Comparison of ENCODE assay signal across 19 cellular contexts in genomic region chr15:68268405-68268804, GRCh38.
"Had no signal": no experiment of that assay in that cellular context is flagged by ENCODE, and none has a peak within 500 bp of the region (broad histone marks: within the 10 kb centered on the region; RNA-seq: fewer than 3 reads in every experiment).

No MANE protein-coding gene starts in this region.

- H3K36me3 ChIP-seq: gastroesophageal sphincter, heart right ventricle, pancreas, sigmoid colon, stomach, thoracic aorta had no signal

- H3K4me1 Mint-ChIP-seq: naive B cell had no signal

- H3K27ac ChIP-seq: gastroesophageal sphincter, heart right ventricle, pancreas, sigmoid colon, stomach, thoracic aorta had no signal

- H3K9me3 Mint-ChIP-seq: activated CD4-positive, alpha-beta T cell treated with anti-CD3 and anti-CD28 coated beads, Interleukin-2, amount 10 ng/mL, durations not matched to agents 24 days and 14 days; activated naive CD4-positive, alpha-beta T cell treated with anti-CD3 and anti-CD28 coated beads, Interleukin-2, amount 50 U/mL, for 72 hours; naive B cell; T-helper 2 cell treated with Interferon-gamma antibody and Interleukin-4, amounts not matched to agents 5 μg/mL and 100 μg/mL, for 36 hours had no signal

- H3K4me3 ChIP-seq: gastroesophageal sphincter, heart right ventricle, pancreas, sigmoid colon, stomach, thoracic aorta had no signal

- ATAC-seq: activated CD8-positive, alpha-beta T cell treated with anti-CD3 and anti-CD28 coated beads, Interleukin-2, amount 10 ng/mL, durations not matched to agents 7 days and 5 days; activated naive CD4-positive, alpha-beta T cell treated with anti-CD3 and anti-CD28 coated beads, Interleukin-2, amount 50 U/mL, for 72 hours; gastroesophageal sphincter; heart right ventricle; pancreas had no signal

- H3K36me3 Mint-ChIP-seq: activated naive CD4-positive, alpha-beta T cell treated with anti-CD3 and anti-CD28 coated beads, Interleukin-2, amount 50 U/mL, for 72 hours; naive B cell had no signal

- H3K27ac Mint-ChIP-seq: activated CD4-positive, alpha-beta T cell treated with anti-CD3 and anti-CD28 coated beads, Interleukin-2, amount 10 ng/mL, durations not matched to agents 24 days and 14 days; activated CD8-positive, alpha-beta T cell treated with anti-CD3 and anti-CD28 coated beads, Interleukin-2, amount 10 ng/mL, durations not matched to agents 7 days and 5 days; activated naive CD4-positive, alpha-beta T cell treated with anti-CD3 and anti-CD28 coated beads, Interleukin-2, amount 50 U/mL, for 72 hours; naive B cell; T-helper 2 cell treated with Interferon-gamma antibody and Interleukin-4, amounts not matched to agents 5 μg/mL and 100 μg/mL, for 36 hours had no signal

- H3K27me3 ChIP-seq: gastroesophageal sphincter, pancreas, sigmoid colon had no signal

- H3K4me3 Mint-ChIP-seq: activated CD4-positive, alpha-beta T cell treated with anti-CD3 and anti-CD28 coated beads, Interleukin-2, amount 10 ng/mL, durations not matched to agents 24 days and 14 days; activated CD8-positive, alpha-beta T cell treated with anti-CD3 and anti-CD28 coated beads, Interleukin-2, amount 10 ng/mL, durations not matched to agents 7 days and 5 days; T-helper 2 cell treated with Interferon-gamma antibody and Interleukin-4, amounts not matched to agents 5 μg/mL and 100 μg/mL, for 36 hours had no signal

- DNase-seq: activated CD4-positive, alpha-beta T cell treated with anti-CD3 and anti-CD28 coated beads, Interleukin-2, amount 10 ng/mL, durations not matched to agents 24 days and 14 days; activated CD4-positive, CD25-positive, alpha-beta regulatory T cell; activated CD8-positive, alpha-beta memory T cell treated with anti-CD3 and anti-CD28 coated beads, Interleukin-2, amount 50 U/mL, for 4 hours; activated CD8-positive, alpha-beta T cell treated with anti-CD3 and anti-CD28 coated beads, Interleukin-2, amount 10 ng/mL, durations not matched to agents 7 days and 5 days; activated gamma-delta T cell; activated T-cell treated with anti-CD3 and anti-CD28 coated beads, Interleukin-2, amount 50 U/mL, for 48 hours; central memory CD4-positive, alpha-beta T cell; cortex of kidney; effector CD4-positive, alpha-beta T cell; heart right ventricle; naive B cell; pancreas; sigmoid colon; stimulated activated CD4-positive, alpha-beta T cell treated with anti-CD3 and anti-CD28 coated beads, Interleukin-2, amount 100 ng/mL, for 24 hours; stomach had no signal

- H3K9me3 ChIP-seq: gastroesophageal sphincter, heart right ventricle, pancreas, sigmoid colon, stomach, thoracic aorta had no signal
